In genomic region chr10:63866747-63867140, GRCh38 we compare ENCODE assay signal across 8 cellular contexts.
A peak's percentile ranks its signal among the peaks of the same experiment; 100 is the strongest.
DNase-seq lines count a peak whose midpoint lies in the region; ATAC-seq and TF ChIP-seq lines count a peak whose summit lies in the region.

No MANE protein-coding gene starts in this region.

- WGBS in prostate gland, result 7% methylated on average over 2 of the region's 2 CpGs

- TF ChIP-seq POLR2A in NB4 (IDR thresholded peaks at IDR 0.05; ENCODE audit: extremely low read depth, insufficient read length) (no peak), prostate gland (IDR thresholded peaks at IDR 0.05) (no peak)

- no peak overlapping the region for H3K27ac ChIP-seq in cardiac muscle cell
- H3K27ac ChIP-seq in prostate gland, result no peak overlapping the region

- DNase-seq in cardiac muscle cell (ENCODE audit: low read depth in 1 of 2, low spot score in 1 of 2) (peak; percentile 35 to 38), cardiac septum (ENCODE audit: low spot score) (no peak), NB4 (ENCODE audit: low read depth) (peak; percentile 34), epithelial cell of esophagus (ENCODE audit: low read depth) (peak; percentile 33), superior temporal gyrus (ENCODE audit: extremely low spot score) (peak; percentile 35), globus pallidus (ENCODE audit: low spot score) (no peak), prostate gland (ENCODE audit: low spot score) (no peak)

- H3K4me3 ChIP-seq in cardiac muscle cell, result no peak overlapping the region
- H3K4me3 ChIP-seq in NB4 (ENCODE audit: low read depth, low read length), result no peak overlapping the region
- no peak overlapping the region for H3K4me3 ChIP-seq in epithelial cell of esophagus (ENCODE audit: low read length)
- no peak overlapping the region for H3K4me3 ChIP-seq in prostate gland

- H3K9me3 ChIP-seq in cardiac muscle cell (ENCODE audit: low read depth) (no peaks in the 10 kb centered on the region), prostate gland (no peaks in the 10 kb centered on the region)

- H3K27me3 ChIP-seq in cardiac muscle cell (peaks cover 5% of the 10 kb centered on the region), prostate gland (replicated peaks; ENCODE audit: insufficient read depth) (no peaks in the 10 kb centered on the region)

- no peak for TF ChIP-seq CTCF in cardiac muscle cell (IDR thresholded peaks at IDR 0.05; ENCODE audit: low read depth, low read length)
- TF ChIP-seq CTCF in NB4 (IDR thresholded peaks at IDR 0.05; ENCODE audit: low read depth, low read length), result peak; percentile 25
- peak; percentile 30 for TF ChIP-seq CTCF in epithelial cell of esophagus (IDR thresholded peaks at IDR 0.05; ENCODE audit: insufficient read depth, low read depth, low read length, missing control alignments)
- peak in 1 of 4 experiments; percentile 4 for TF ChIP-seq CTCF in prostate gland (IDR thresholded peaks at IDR 0.05)

- peak; percentile 63 for ATAC-seq in HG02678 (IDR thresholded peaks at IDR 0.05; ENCODE audit: unreplicated experiment)

- intact Hi-C loops in cardiac septum (cut with DNase I), result no loop called here
- intact Hi-C loops in prostate gland (cut with DNase I), result no loop called here

- H3K4me1 ChIP-seq in cardiac muscle cell (ENCODE audit: low read depth) (no peaks in the 10 kb centered on the region), prostate gland (replicated peaks) (no peaks in the 10 kb centered on the region)

- H3K36me3 ChIP-seq in cardiac muscle cell, result no peaks in the 10 kb centered on the region
- no peaks in the 10 kb centered on the region for H3K36me3 ChIP-seq in prostate gland

Comparison
In these comparisons a context has a peak if more than half of its experiments do, and no peak if none do; other contexts are left out.
1. DNase-seq: peak in cardiac muscle cell (2 of 2), NB4 (single experiment), epithelial cell of esophagus (single experiment) and superior temporal gyrus (single experiment); none in cardiac septum (single experiment), globus pallidus (single experiment) and prostate gland (single experiment).